In genomic region chr10:64444163-64444562, GRCh38 we compare ENCODE assay signal across 3 cellular contexts.
"Had no signal": no experiment of that assay in that cellular context is flagged by ENCODE, and none has a peak within 500 bp of the region (broad histone marks: within the 10 kb centered on the region; RNA-seq: fewer than 3 reads in every experiment).

No MANE protein-coding gene starts in this region.

- H3K4me3 ChIP-seq: GM12878 had no signal

- DNase-seq: GDM1, GF-D8 had no signal

- ATAC-seq: GM12878 had no signal
